Comparison of ENCODE assay signal across 32 cellular contexts in the genomic region with DNA sequence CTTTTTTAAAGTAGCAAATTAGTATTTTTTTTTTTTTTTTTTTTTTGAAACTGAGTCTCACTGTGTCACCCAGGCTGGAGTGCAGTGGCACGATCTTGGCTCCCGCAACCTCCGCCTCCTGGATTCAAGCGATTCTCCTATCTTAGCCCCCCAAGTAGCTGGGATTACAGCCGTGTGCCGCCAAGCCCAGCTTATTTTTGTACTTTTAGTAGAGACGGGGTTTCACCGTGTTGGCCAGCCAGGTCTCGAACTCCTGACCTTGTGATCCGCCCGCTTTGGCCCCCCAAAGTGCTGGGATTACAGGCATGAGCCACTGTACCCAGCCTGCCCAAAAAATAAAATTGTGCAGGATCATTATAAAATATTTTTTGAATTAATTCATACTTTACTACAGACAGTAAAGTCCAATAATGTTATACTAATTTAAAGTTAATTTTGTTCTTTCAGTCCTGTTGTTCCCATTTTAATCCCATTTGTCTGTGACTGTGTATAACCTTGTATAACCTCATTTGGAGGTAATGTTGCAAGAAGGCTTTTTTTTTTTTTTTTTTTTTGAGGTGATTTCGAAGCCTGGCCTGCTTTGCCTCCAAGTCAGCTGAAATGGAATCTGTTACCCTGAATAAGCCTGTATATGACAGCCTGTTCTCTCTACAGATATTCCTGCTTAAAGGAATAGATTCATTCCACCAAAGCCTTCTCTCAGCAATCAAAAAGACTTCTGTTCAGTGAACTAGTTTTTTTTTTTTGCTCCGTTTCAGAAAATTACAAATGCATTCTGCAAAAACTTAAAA.
"Had no signal": no experiment of that assay in that cellular context is flagged by ENCODE, and none has a peak within 500 bp of the region (broad histone marks: within the 10 kb centered on the region; RNA-seq: fewer than 3 reads in every experiment).

No MANE protein-coding gene starts in this region.

- ATAC-seq: activated CD8-positive, alpha-beta T cell treated with anti-CD3 and anti-CD28 coated beads for 36 hours; activated naive CD4-positive, alpha-beta T cell treated with anti-CD3 and anti-CD28 coated beads, Interleukin-2, amount 50 U/mL, for 72 hours; activated T-cell treated with anti-CD3 and anti-CD28 coated beads, Interleukin-2, amount 50 U/mL, for 4 hours; activated T-cell treated with anti-CD3 and anti-CD28 coated beads, Interleukin-2, amount 50 U/mL, for 72 hours; activated T-helper 17 cell treated with anti-CD3 and anti-CD28 coated beads, Interleukin-2, amount 50 U/mL, for 72 hours had no signal

- H3K4me3 ChIP-seq: adrenal gland, ascending aorta, cardiac muscle cell had no signal

- H3K4me1 ChIP-seq: ascending aorta had no signal

- DNase-seq: activated B cell treated with CpG ODN at 0.5 μM for 24 hours; activated CD4-positive, alpha-beta memory T cell treated with anti-CD3 and anti-CD28 coated beads for 36 hours; activated CD4-positive, alpha-beta T cell treated with anti-CD3 and anti-CD28 coated beads for 4 hours; activated CD4-positive, alpha-beta T cell treated with anti-CD3 and anti-CD28 coated beads, Interleukin-2, amount 10 ng/mL, durations not matched to agents 24 days and 14 days; activated CD4-positive, alpha-beta T cell treated with anti-CD3 and anti-CD28 coated beads, Interleukin-2, amount 50 U/mL, for 1 hour; activated CD4-positive, alpha-beta T cell treated with anti-CD3 and anti-CD28 coated beads, Interleukin-2, amount 50 U/mL, for 4 hours; activated CD4-positive, CD25-positive, alpha-beta regulatory T cell treated with anti-CD3 and anti-CD28 coated beads, Interleukin-2, amount 50 U/mL, for 72 hours; activated CD8-positive, alpha-beta memory T cell treated with anti-CD3 and anti-CD28 coated beads, Interleukin-2, amount 50 U/mL, for 4 hours; activated CD8-positive, alpha-beta T cell treated with anti-CD3 and anti-CD28 coated beads for 36 hours; activated effector memory CD4-positive, alpha-beta T cell treated with anti-CD3 and anti-CD28 coated beads, Interleukin-2, amount 50 U/mL, for 16 hours; activated gamma-delta T cell treated with Interleukin-2 at 50 U/mL for 16 hours; activated naive CD4-positive, alpha-beta T cell; activated naive CD4-positive, alpha-beta T cell treated with anti-CD3 and anti-CD28 coated beads for 36 hours; activated naive CD4-positive, alpha-beta T cell treated with anti-CD3 and anti-CD28 coated beads, Interleukin-2, amount 50 U/mL, for 16 hours; activated naive CD8-positive, alpha-beta T cell treated with anti-CD3 and anti-CD28 coated beads for 36 hours; activated T-cell treated with anti-CD3 and anti-CD28 coated beads for 4 hours; activated T-cell treated with anti-CD3 and anti-CD28 coated beads, Interleukin-2, amount 50 U/mL, for 1 hour; activated T-cell treated with anti-CD3 and anti-CD28 coated beads, Interleukin-2, amount 50 U/mL, for 4 hours; activated T-cell treated with anti-CD3 and anti-CD28 coated beads, Interleukin-2, amount 50 U/mL, for 72 hours; adrenal gland; amygdala; anterior cingulate cortex; caudate nucleus; SW 1271; T-helper 1 cell; T-helper 2 cell; T-helper 9 cell had no signal

- H3K36me3 ChIP-seq: adrenal gland, ascending aorta, cardiac muscle cell had no signal

- H3K27me3 ChIP-seq: adrenal gland, ascending aorta, cardiac muscle cell had no signal

- H3K9me3 ChIP-seq: adrenal gland, ascending aorta had no signal

- H3K27ac ChIP-seq: adrenal gland, ascending aorta, cardiac muscle cell, VCaP had no signal
